Comparison of ENCODE assay signal across 16 cellular contexts in genomic region chr13:35961461-35962220, GRCh38.
DNase-seq lines count a peak whose midpoint lies in the region; ATAC-seq and TF ChIP-seq lines count a peak whose summit lies in the region.
"Had no signal": no experiment of that assay in that cellular context is flagged by ENCODE, and none has a peak within 500 bp of the region (broad histone marks: within the 10 kb centered on the region; RNA-seq: fewer than 3 reads in every experiment).

No MANE protein-coding gene starts in this region.

- no peak for ATAC-seq in stimulated activated effector memory CD8-positive, alpha-beta T cell treated with anti-CD3 and anti-CD28 coated beads, Interleukin-12 subunit alpha, Interleukin-12 subunit beta, amount 100 ng/mL, for 72 hours

- H3K4me1 ChIP-seq in ACC112 (ENCODE audit: control insufficient read depth, insufficient read depth, low read length, unreplicated experiment) (peaks cover 36% of the 10 kb centered on the region), liver (ENCODE audit: control insufficient read depth in 4 of 4, insufficient read depth in 4 of 4, low read length in 3 of 4) (peaks cover 0 to 7% (median 4%) of the 10 kb centered on the region in 4 donors)

- H2AFZ ChIP-seq in ACC112 (ENCODE audit: low read length, unreplicated experiment) = no peak overlapping the region

- no peaks in the 10 kb centered on the region for H3K27me3 Mint-ChIP-seq in chondrocyte (ENCODE audit: low read depth)
- H3K27me3 Mint-ChIP-seq: B cell, progenitor cell of endocrine pancreas had no signal

- peak overlapping the region; percentile 21; the same call in 1 of the 2 replicates for H3K27ac ChIP-seq in ACC112 (ENCODE audit: low read depth, low read length)
- H3K27ac ChIP-seq in liver (ENCODE audit: low read depth in 1 of 2, low read length in 2 of 2) = no peak overlapping the region
- H3K27ac ChIP-seq in RWPE1 = no peak overlapping the region

- no peaks in the 10 kb centered on the region for H3K9me3 ChIP-seq in liver (ENCODE audit: control insufficient read depth in 4 of 4, low read length in 3 of 4)

- no peak overlapping the region for H3K27ac Mint-ChIP-seq in chondrocyte (ENCODE audit: unreplicated experiment)
- H3K27ac Mint-ChIP-seq in stimulated activated effector memory CD8-positive, alpha-beta T cell treated with anti-CD3 and anti-CD28 coated beads, Interleukin-12 subunit alpha, Interleukin-12 subunit beta, amount 100 ng/mL, for 72 hours = no peak overlapping the region
- H3K27ac Mint-ChIP-seq: B cell, progenitor cell of endocrine pancreas had no signal

- no peaks in the 10 kb centered on the region for H3K9me3 Mint-ChIP-seq in chondrocyte (ENCODE audit: low read depth)
- peaks cover 3% of the 10 kb centered on the region for H3K9me3 Mint-ChIP-seq in stimulated activated effector memory CD8-positive, alpha-beta T cell treated with anti-CD3 and anti-CD28 coated beads, Interleukin-12 subunit alpha, Interleukin-12 subunit beta, amount 100 ng/mL, for 72 hours

- peaks cover 38% of the 10 kb centered on the region for H3K4me1 Mint-ChIP-seq in chondrocyte (ENCODE audit: low read depth)
- H3K4me1 Mint-ChIP-seq in stimulated activated effector memory CD8-positive, alpha-beta T cell treated with anti-CD3 and anti-CD28 coated beads, Interleukin-12 subunit alpha, Interleukin-12 subunit beta, amount 100 ng/mL, for 72 hours = no peaks in the 10 kb centered on the region
- H3K4me1 Mint-ChIP-seq: B cell had no signal

- WGBS in liver = 84% methylated on average over 5 of the region's 5 CpGs

- CTCF ChIA-PET in RWPE1 (lab: Yijun Ruan, JAX) = interaction anchor here (0.6 to 1.0 kb wide), 2 partner anchors 15 to 309 kb away, joined by 3 to 4 read pairs; no protein-coding TSS in a partner anchor

- POLR2A ChIA-PET in RWPE1 (lab: Yijun Ruan, JAX; ENCODE audit: low non-redundant PET) = no interaction called here

- TF ChIP-seq RAD21 in liver (IDR thresholded peaks at IDR 0.05) = peak; percentile 44 to 58

- no peak overlapping the region for H3K9ac ChIP-seq in liver (ENCODE audit: low read depth in 1 of 2, low read length in 2 of 2)

- H3K36me3 ChIP-seq in ACC112 (ENCODE audit: insufficient read depth, low read length) (no peaks in the 10 kb centered on the region), liver (ENCODE audit: control insufficient read depth in 4 of 4, insufficient read depth in 3 of 4, low read depth in 1 of 4, low read length in 3 of 4) (no peaks in the 10 kb centered on the region)

- H3K79me2 ChIP-seq in ACC112 (ENCODE audit: control insufficient read depth, insufficient read depth, low read length, unreplicated experiment) = no peaks in the 10 kb centered on the region

- H3K4me3 Mint-ChIP-seq in chondrocyte (ENCODE audit: unreplicated experiment) = no peak overlapping the region
- H3K4me3 Mint-ChIP-seq in stimulated activated effector memory CD8-positive, alpha-beta T cell treated with anti-CD3 and anti-CD28 coated beads, Interleukin-12 subunit alpha, Interleukin-12 subunit beta, amount 100 ng/mL, for 72 hours = no peak overlapping the region
- H3K4me3 Mint-ChIP-seq: B cell had no signal

- H3K27me3 ChIP-seq in ACC112 (ENCODE audit: insufficient read depth, low read length) (no peaks in the 10 kb centered on the region), liver (ENCODE audit: control insufficient read depth in 4 of 4, insufficient read depth in 4 of 4, low read length in 3 of 4) (no peaks in the 10 kb centered on the region)

- H3K4me3 ChIP-seq in ACC112 (ENCODE audit: low read depth, low read length) (no peak overlapping the region), liver (ENCODE audit: low read depth in 1 of 3, low read length in 3 of 3) (no peak overlapping the region)

- H3K36me3 Mint-ChIP-seq in chondrocyte (ENCODE audit: low read depth) = no peaks in the 10 kb centered on the region
- H3K36me3 Mint-ChIP-seq in stimulated activated effector memory CD8-positive, alpha-beta T cell treated with anti-CD3 and anti-CD28 coated beads, Interleukin-12 subunit alpha, Interleukin-12 subunit beta, amount 100 ng/mL, for 72 hours = no peaks in the 10 kb centered on the region

- no peak for DNase-seq in chondrocyte (ENCODE audit: low spot score)
- no peak for DNase-seq in RWPE1 (ENCODE audit: low spot score)
- DNase-seq in NCI-H1930 (lab: John Stamatoyannopoulos, UW) = no peak
- no peak for DNase-seq in activated CD8-positive, alpha-beta memory T cell treated with anti-CD3 and anti-CD28 coated beads, Interleukin-2, amount 50 U/mL, for 4 hours
- no peak for DNase-seq in stimulated activated effector memory CD8-positive, alpha-beta T cell treated with anti-CD3 and anti-CD28 coated beads, Interleukin-12 subunit alpha, Interleukin-12 subunit beta, amount 100 ng/mL, for 72 hours (ENCODE audit: low spot score in 2 of 2)
- DNase-seq: DMS79 treated with DMSO at 0.1 percent for 48 hours; effector memory CD4-positive, alpha-beta T cell; NCI-H1092 treated with DMSO at 0.1 percent for 48 hours; NCI-H510A treated with DMSO at 0.1 percent for 48 hours; SHP77; stimulated activated CD4-positive, alpha-beta T cell treated with anti-CD3 and anti-CD28 coated beads, Interleukin-2, amount 100 ng/mL, for 24 hours had no signal

- peak; percentile 31; the same call in 1 of the 2 replicates for TF ChIP-seq CTCF in LNCAP (IDR thresholded peaks at IDR 0.05)
- TF ChIP-seq CTCF in chondrocyte (IDR thresholded peaks at IDR 0.05) = peak; percentile 85
- TF ChIP-seq CTCF in liver (IDR thresholded peaks at IDR 0.05; ENCODE audit: low read depth, low read length, missing input control) = no peak
- TF ChIP-seq CTCF in RWPE1 (conservative IDR thresholded peaks at IDR 0.05; ENCODE audit: low read depth) = no peak

TF ChIP-seq in liver, 16 proteins besides CTCF, POLR2A, EP300 and RAD21:
- TF ChIP-seq MAX (IDR thresholded peaks at IDR 0.05) (no peak), GABPA (IDR thresholded peaks at IDR 0.05 in 1 of 2, conservative IDR thresholded peaks at IDR 0.05 in 1 of 2) (no peak), YY1 (IDR thresholded peaks at IDR 0.05) (no peak), HNF4A (conservative IDR thresholded peaks at IDR 0.05) (no peak), ATF3 (IDR thresholded peaks at IDR 0.05) (no peak), ZBTB33 (IDR thresholded peaks at IDR 0.05) (no peak), FOXA1 (IDR thresholded peaks at IDR 0.05) (no peak), JUND (IDR thresholded peaks at IDR 0.05) (no peak), EGR1 (IDR thresholded peaks at IDR 0.05; ENCODE audit: low read depth in 2 of 2) (no peak), REST (IDR thresholded peaks at IDR 0.05) (no peak), FOXA2 (IDR thresholded peaks at IDR 0.05) (no peak), HNF4G (IDR thresholded peaks at IDR 0.05) (no peak), TAF1 (conservative IDR thresholded peaks at IDR 0.05) (no peak)

Comparison
In these comparisons a context has a peak if more than half of its experiments do, and no peak if none do; other contexts are left out.
1. CTCF ChIP-seq: peak in LNCAP (single experiment) and chondrocyte (single experiment); none in liver (single experiment) and RWPE1 (single experiment).